In the genomic region with DNA sequence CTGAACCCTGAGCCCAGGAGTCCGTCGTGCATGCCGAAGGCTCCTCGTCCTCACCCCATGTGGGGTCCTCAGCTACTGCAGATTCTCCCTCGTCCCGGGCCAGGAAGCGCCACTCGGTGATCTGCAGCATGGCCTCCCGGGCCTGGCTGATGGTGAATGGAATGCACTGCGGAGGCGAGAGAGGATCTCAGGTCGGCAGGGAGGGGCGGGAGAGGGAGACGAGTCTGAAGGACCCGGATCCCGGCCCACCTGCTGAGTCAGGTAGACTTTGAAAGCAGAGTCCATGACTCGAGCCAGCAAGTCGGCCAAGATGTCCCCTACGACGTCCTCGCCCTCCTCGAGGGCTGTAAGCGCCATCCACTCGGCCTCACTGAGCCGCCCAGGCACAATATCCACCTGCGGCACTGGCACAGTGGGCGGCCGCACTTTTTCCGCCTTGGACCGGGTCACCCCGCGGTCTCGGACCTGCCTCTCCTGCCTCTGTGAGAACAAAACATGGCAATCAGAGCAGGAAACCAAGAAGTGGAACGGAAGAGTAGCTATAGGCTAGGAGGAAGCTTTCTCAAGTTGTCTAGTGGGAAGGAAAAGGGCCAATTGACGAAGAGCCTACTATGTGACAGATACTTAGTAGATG, we compare ENCODE assay signal across 11 cellular contexts. TPM values are rescaled to one million over a fixed set of nuclear protein-coding genes. Genes with fewer than 3 reads are reported as not detected.
DNase-seq lines count a peak whose midpoint lies in the region; FAIRE-seq and TF ChIP-seq lines count a peak whose summit lies in the region.
"Had no signal": no experiment of that assay in that cellular context is flagged by ENCODE, and none has a peak within 500 bp of the region (broad histone marks: within the 10 kb centered on the region; RNA-seq: fewer than 3 reads in every experiment).

No MANE protein-coding gene starts in this region.

- WGBS in HUES64, result 88% methylated on average over 35 of the region's 35 CpGs

- CTCF ChIA-PET in CD4-positive, alpha-beta memory T cell (lab: Charles Lee; ENCODE audit: partially characterized antibody), result interaction anchor here (0.9 to 1.1 kb wide), 2 partner anchors 25 to 116 kb away, joined by 3 to 4 read pairs; no protein-coding TSS in a partner anchor
- CTCF ChIA-PET in endothelial cell of umbilical vein (lab: Charles Lee) (interaction anchor here (1.8 kb wide), 1 partner anchor 24 kb away, joined by 5 read pairs; no protein-coding TSS in a partner anchor), RWPE1 (lab: Yijun Ruan, JAX) (no interaction called here)

- H3K79me2 ChIP-seq in endothelial cell of umbilical vein (ENCODE audit: control insufficient read depth, insufficient read depth, low read length), result no peaks in the 10 kb centered on the region
- H3K79me2 ChIP-seq in osteoblast (ENCODE audit: insufficient read depth, low read length), result no peaks in the 10 kb centered on the region

- peaks cover 9 to 26% (median 11%) of the 10 kb centered on the region in 4 donors for H3K4me1 Mint-ChIP-seq in CD4-positive, alpha-beta memory T cell

- H3K4me1 ChIP-seq in CD4-positive, alpha-beta memory T cell (ENCODE audit: insufficient read depth, low read length), result peaks cover 17% of the 10 kb centered on the region
- H3K4me1 ChIP-seq in HUES64 (ENCODE audit: insufficient read depth, low read length) (no peaks in the 10 kb centered on the region), endothelial cell of umbilical vein (ENCODE audit: control insufficient read depth, extremely low read depth, insufficient read depth, low read length) (peaks cover 6% of the 10 kb centered on the region), osteoblast (ENCODE audit: insufficient read depth, low read length) (peaks cover 15% of the 10 kb centered on the region)

- H3K36me3 ChIP-seq in CD4-positive, alpha-beta memory T cell (ENCODE audit: insufficient read depth, low read length), result no peaks in the 10 kb centered on the region
- H3K36me3 ChIP-seq in HUES64 (ENCODE audit: insufficient read depth, low read length) (no peaks in the 10 kb centered on the region), endothelial cell of umbilical vein (ENCODE audit: control insufficient read depth in 2 of 2, extremely low read depth in 1 of 2, insufficient read depth in 2 of 2, low read length in 2 of 2) (no peaks in the 10 kb centered on the region), osteoblast (ENCODE audit: insufficient read depth, low read length) (no peaks in the 10 kb centered on the region)

- no peaks in the 10 kb centered on the region for H3K9me1 ChIP-seq in endothelial cell of umbilical vein (replicated peaks; ENCODE audit: control insufficient read depth, extremely low read depth, insufficient read depth, low read length)

- no peaks in the 10 kb centered on the region for H4K20me1 ChIP-seq in endothelial cell of umbilical vein (replicated peaks; ENCODE audit: control insufficient read depth, extremely low read depth, insufficient read depth, low read length)
- no peaks in the 10 kb centered on the region for H4K20me1 ChIP-seq in osteoblast (ENCODE audit: insufficient read depth, low read length)

- H3K9me3 ChIP-seq in CD4-positive, alpha-beta memory T cell (ENCODE audit: control insufficient read depth in 1 of 2, low read length in 2 of 2), result no peaks in the 10 kb centered on the region
- H3K9me3 ChIP-seq in HUES64 (ENCODE audit: insufficient read depth, low read depth, low read length), result no peaks in the 10 kb centered on the region
- H3K9me3 ChIP-seq in endothelial cell of umbilical vein (replicated peaks; ENCODE audit: control insufficient read depth, insufficient read depth, low read length), result no peaks in the 10 kb centered on the region
- no peaks in the 10 kb centered on the region for H3K9me3 ChIP-seq in osteoblast (ENCODE audit: low read depth, low read length)

- H3K4me2 ChIP-seq in endothelial cell of umbilical vein (ENCODE audit: insufficient read depth, low read length) (peak overlapping the region; percentile 52), osteoblast (ENCODE audit: insufficient read depth, low read length) (peak overlapping the region; percentile 74)

- no peaks in the 10 kb centered on the region for H3K9me3 Mint-ChIP-seq in CD4-positive, alpha-beta memory T cell

- TF ChIP-seq POLR2A in endothelial cell of umbilical vein (IDR thresholded peaks at IDR 0.05; ENCODE audit: low read depth, low read length), result no peak

- FAIRE-seq in endothelial cell of umbilical vein (lab: Jason Lieb, UNC), result no peak
- FAIRE-seq: G401.6 had no signal

- peak overlapping the region; percentile 83 for H2AFZ ChIP-seq in endothelial cell of umbilical vein (ENCODE audit: low read depth, low read length)
- peak overlapping the region; percentile 90 for H2AFZ ChIP-seq in osteoblast (ENCODE audit: low read length)

- POLR2A ChIA-PET in CD4-positive, alpha-beta memory T cell (lab: Charles Lee; ENCODE audit: partially characterized antibody), result interaction anchor here (1.3 to 2.4 kb wide), 6 partner anchors 24 to 237 kb away, joined by 3 to 8 read pairs (median 4); a partner anchor contains a TSS
- POLR2A ChIA-PET in endothelial cell of umbilical vein (lab: Charles Lee) (no interaction called here), RWPE1 (lab: Yijun Ruan, JAX; ENCODE audit: low non-redundant PET) (no interaction called here)

- no peaks in the 10 kb centered on the region for H3K36me3 Mint-ChIP-seq in CD4-positive, alpha-beta memory T cell

- peak overlapping the region in 5 of 8 donors; percentile 52 to 71 (median 59) for H3K4me3 Mint-ChIP-seq in CD4-positive, alpha-beta memory T cell

- no peak for TF ChIP-seq CTCF in endothelial cell of umbilical vein (IDR thresholded peaks at IDR 0.05; ENCODE audit: extremely low read depth in 1 of 2, insufficient read depth in 1 of 2, low read depth in 1 of 2, low read length in 2 of 2)
- TF ChIP-seq CTCF in osteoblast (IDR thresholded peaks at IDR 0.05; ENCODE audit: extremely low read depth, low read depth, low read length), result no peak
- no peak for TF ChIP-seq CTCF in RWPE1 (conservative IDR thresholded peaks at IDR 0.05; ENCODE audit: low read depth)

- intact Hi-C loops in CD4-positive, alpha-beta memory T cell (cut with micrococcal nuclease), result no loop called here
- intact Hi-C loops in endothelial cell of umbilical vein (cut with micrococcal nuclease), result loop anchor here (1.0 kb wide), 1 partner anchor 16 kb away; no protein-coding TSS in a partner anchor

- peaks cover 3 to 13% of the 10 kb centered on the region in 2 donors for H3K27me3 Mint-ChIP-seq in CD4-positive, alpha-beta memory T cell

- H3K4me3 ChIP-seq in CD4-positive, alpha-beta memory T cell (ENCODE audit: low read length in 2 of 2), result no peak overlapping the region
- H3K4me3 ChIP-seq in HUES64 (ENCODE audit: low read length) (peak overlapping the region; percentile 35; the same call in 1 of the 2 replicates), endothelial cell of umbilical vein (replicated peaks in 1 of 3; ENCODE audit: insufficient read depth in 1 of 3, low read depth in 1 of 3, low read length in 3 of 3) (peak overlapping the region in 1 of 3 experiments; percentile 12), osteoblast (ENCODE audit: insufficient read depth, low read length) (peak overlapping the region; percentile 75)

- DNase-seq in CD4-positive, alpha-beta memory T cell, result no peak
- no peak for DNase-seq in endothelial cell of umbilical vein (ENCODE audit: low read depth, low spot score)
- peak; percentile 68 for DNase-seq in osteoblast (ENCODE audit: insufficient read length, low spot score, missing footprints)
- no peak for DNase-seq in NCI-H146 treated with DMSO at 0.1 percent for 48 hours (lab: John Stamatoyannopoulos, UW; ENCODE audit: unreplicated experiment)
- no peak for DNase-seq in NCI-H446 (lab: John Stamatoyannopoulos, UW)
- no peak for DNase-seq in RWPE1 (ENCODE audit: low spot score)
- no peak for DNase-seq in NCI-H1436 treated with DMSO at 0.1 percent for 48 hours (lab: John Stamatoyannopoulos, UW)
- DNase-seq: GOT3; stimulated activated CD4-positive, alpha-beta T cell treated with anti-CD3 and anti-CD28 coated beads, Interleukin-2, amount 100 ng/mL, for 24 hours had no signal

- dilution Hi-C loops in endothelial cell of umbilical vein (cut with MboI; ENCODE audit: extremely low pct_ligation_motif_present, low sequenced_read_pairs), result no loop called here

- no peak overlapping the region for H3K27ac ChIP-seq in CD4-positive, alpha-beta memory T cell (ENCODE audit: low read depth, low read length)
- H3K27ac ChIP-seq in HUES64 (ENCODE audit: low read depth, low read length) (no peak overlapping the region), endothelial cell of umbilical vein (ENCODE audit: insufficient read depth, low read depth, low read length) (no peak overlapping the region), osteoblast (ENCODE audit: low read depth, low read length) (no peak overlapping the region), RWPE1 (no peak overlapping the region)

- BruUV-seq in endothelial cell of umbilical vein (replicated peaks; lab: Mats Ljungman, UMichigan), result no TSS peak

- H3K27me3 ChIP-seq in CD4-positive, alpha-beta memory T cell (ENCODE audit: insufficient read depth, low read length), result no peaks in the 10 kb centered on the region
- peaks cover 11% of the 10 kb centered on the region for H3K27me3 ChIP-seq in HUES64 (ENCODE audit: insufficient read depth, low read length)
- peaks cover 33 to 42% of the 10 kb centered on the region in 2 experiments for H3K27me3 ChIP-seq in endothelial cell of umbilical vein (ENCODE audit: control insufficient read depth in 2 of 2, insufficient read depth in 2 of 2, low read length in 2 of 2)
- H3K27me3 ChIP-seq in osteoblast (ENCODE audit: insufficient read depth, low read length), result no peaks in the 10 kb centered on the region

- H3K9ac ChIP-seq in HUES64 (ENCODE audit: low read depth, low read length) (no peak overlapping the region), endothelial cell of umbilical vein (replicated peaks; ENCODE audit: extremely low read depth, insufficient read depth, low read length) (no peak overlapping the region)

- peak overlapping the region in 3 of 7 donors; percentile 29 to 79 (median 71) for H3K27ac Mint-ChIP-seq in CD4-positive, alpha-beta memory T cell

RNA-seq across cellular contexts. Expression of a gene that starts 5.5 kb away (rescaled TPM):
- 1 to 10 TPM; 5.3 to 7.5 TPM for total RNA-seq in CD4-positive, alpha-beta memory T cell
- polyA plus RNA-seq in CD4-positive, alpha-beta memory T cell, result 1 to 10 TPM; 1.5 to 1.6 TPM
- polyA plus RNA-seq in HUES64 (2013, experiment 1 of 2), result 1.2 TPM
- 3.1 TPM for polyA plus RNA-seq in HUES64 (2013, experiment 2 of 2)
- total RNA-seq in endothelial cell of umbilical vein (0.51 and 0.71 TPM in 2 replicates), osteoblast (0.72 and 1.5 TPM in 2 replicates)
- polyA plus RNA-seq in endothelial cell of umbilical vein, result 0.16 and 0.17 TPM in 2 replicates
- polyA plus RNA-seq in endothelial cell of umbilical vein (2011; cell fraction: cytosol; rRNA removed), result 0.07 and 0.13 TPM in 2 replicates
- 0.17 TPM in 1 of 2 replicates, not detected in the other for polyA plus RNA-seq in endothelial cell of umbilical vein (2011; cell fraction: nucleus; rRNA removed)
- 0.12 and 0.40 TPM in 2 replicates for polyA plus RNA-seq in endothelial cell of umbilical vein (2012)
- not detected in 2 replicates for polyA minus RNA-seq in endothelial cell of umbilical vein
- 1.0 TPM for polyA minus RNA-seq in endothelial cell of umbilical vein (2011; cell fraction: cytosol; rRNA and poly(A)+ RNA removed)
- polyA minus RNA-seq in endothelial cell of umbilical vein (2011; cell fraction: nucleus; rRNA and poly(A)+ RNA removed), result not detected in 2 replicates

RNA-seq across cellular contexts. Expression of a gene that starts 5.7 kb away (rescaled TPM):
- 10 to 100 TPM; 36.3 to 41.0 TPM for total RNA-seq in CD4-positive, alpha-beta memory T cell
- polyA plus RNA-seq in CD4-positive, alpha-beta memory T cell, result 100 to 1,000 TPM in 1 of 2 donors, 10 to 100 TPM in 1; 56.1 to 107 TPM
- polyA plus RNA-seq in HUES64 (2013, experiment 1 of 2), result 28.4 TPM
- 43.8 TPM for polyA plus RNA-seq in HUES64 (2013, experiment 2 of 2)
- 21.7 and 24.9 TPM in 2 replicates for total RNA-seq in endothelial cell of umbilical vein
- 46.3 and 53.0 TPM in 2 replicates for polyA plus RNA-seq in endothelial cell of umbilical vein
- 32.1 and 36.6 TPM in 2 replicates for polyA plus RNA-seq in endothelial cell of umbilical vein (2011; cell fraction: cytosol; rRNA removed)
- polyA plus RNA-seq in endothelial cell of umbilical vein (2011; cell fraction: nucleus; rRNA removed), result 25.6 and 29.4 TPM in 2 replicates
- 18.2 and 22.5 TPM in 2 replicates for polyA plus RNA-seq in endothelial cell of umbilical vein (2012)
- 32.4 and 35.7 TPM in 2 replicates for polyA minus RNA-seq in endothelial cell of umbilical vein
- 58.5 TPM for polyA minus RNA-seq in endothelial cell of umbilical vein (2011; cell fraction: cytosol; rRNA and poly(A)+ RNA removed)
- 5.0 and 5.5 TPM in 2 replicates for polyA minus RNA-seq in endothelial cell of umbilical vein (2011; cell fraction: nucleus; rRNA and poly(A)+ RNA removed)
- total RNA-seq in osteoblast, result 21.2 and 23.9 TPM in 2 replicates

RNA-seq across cellular contexts. Expression of a gene that starts 25.9 kb away (rescaled TPM):
- not detected for total RNA-seq in CD4-positive, alpha-beta memory T cell
- under 1 TPM in 1 of 2 donors, not detected in 1; 0.14 TPM for polyA plus RNA-seq in CD4-positive, alpha-beta memory T cell
- 31.1 TPM for polyA plus RNA-seq in HUES64 (2013, experiment 1 of 2)
- 32.5 TPM for polyA plus RNA-seq in HUES64 (2013, experiment 2 of 2)
- total RNA-seq in endothelial cell of umbilical vein (19.8 and 20.0 TPM in 2 replicates), osteoblast (14.1 and 16.2 TPM in 2 replicates)
- 20.7 and 27.5 TPM in 2 replicates for polyA plus RNA-seq in endothelial cell of umbilical vein
- 11.3 and 13.3 TPM in 2 replicates for polyA plus RNA-seq in endothelial cell of umbilical vein (2011; cell fraction: cytosol; rRNA removed)
- 51.6 and 64.1 TPM in 2 replicates for polyA plus RNA-seq in endothelial cell of umbilical vein (2011; cell fraction: nucleus; rRNA removed)
- polyA plus RNA-seq in endothelial cell of umbilical vein (2012), result 7.1 and 11.5 TPM in 2 replicates
- polyA minus RNA-seq in endothelial cell of umbilical vein, result 28.3 and 29.1 TPM in 2 replicates
- polyA minus RNA-seq in endothelial cell of umbilical vein (2011; cell fraction: cytosol; rRNA and poly(A)+ RNA removed), result 4.0 TPM
- polyA minus RNA-seq in endothelial cell of umbilical vein (2011; cell fraction: nucleus; rRNA and poly(A)+ RNA removed), result 14.6 and 21.6 TPM in 2 replicates

RNA-seq across cellular contexts. Expression of a gene that starts 35.8 kb away (rescaled TPM):
- total RNA-seq in CD4-positive, alpha-beta memory T cell, result 100 to 1,000 TPM; 105 to 115 TPM
- 10 to 100 TPM; 24.4 to 78.0 TPM for polyA plus RNA-seq in CD4-positive, alpha-beta memory T cell
- polyA plus RNA-seq in HUES64 (2013, experiment 1 of 2), result 113 TPM
- 117 TPM for polyA plus RNA-seq in HUES64 (2013, experiment 2 of 2)
- 165 and 170 TPM in 2 replicates for total RNA-seq in endothelial cell of umbilical vein
- polyA plus RNA-seq in endothelial cell of umbilical vein, result 120 and 130 TPM in 2 replicates
- polyA plus RNA-seq in endothelial cell of umbilical vein (2011; cell fraction: cytosol; rRNA removed), result 110 and 121 TPM in 2 replicates
- 166 and 178 TPM in 2 replicates for polyA plus RNA-seq in endothelial cell of umbilical vein (2011; cell fraction: nucleus; rRNA removed)
- polyA plus RNA-seq in endothelial cell of umbilical vein (2012), result 149 and 151 TPM in 2 replicates
- polyA minus RNA-seq in endothelial cell of umbilical vein, result 220 and 227 TPM in 2 replicates
- 83.8 TPM for polyA minus RNA-seq in endothelial cell of umbilical vein (2011; cell fraction: cytosol; rRNA and poly(A)+ RNA removed)
- polyA minus RNA-seq in endothelial cell of umbilical vein (2011; cell fraction: nucleus; rRNA and poly(A)+ RNA removed), result 58.7 and 74.9 TPM in 2 replicates
- total RNA-seq in osteoblast, result 135 and 177 TPM in 2 replicates

RNA-seq across cellular contexts. Expression of a gene that starts 39.0 kb away (rescaled TPM):
- total RNA-seq in CD4-positive, alpha-beta memory T cell, result 10 to 100 TPM; 76.4 to 82.8 TPM
- polyA plus RNA-seq in CD4-positive, alpha-beta memory T cell, result 1 to 10 TPM; 4.6 to 7.7 TPM
- 8.2 TPM for polyA plus RNA-seq in HUES64 (2013, experiment 1 of 2)
- polyA plus RNA-seq in HUES64 (2013, experiment 2 of 2), result 9.1 TPM
- total RNA-seq in endothelial cell of umbilical vein (24.2 and 28.1 TPM in 2 replicates), osteoblast (11.8 and 15.9 TPM in 2 replicates)
- 14.1 and 15.1 TPM in 2 replicates for polyA plus RNA-seq in endothelial cell of umbilical vein
- 11.3 and 12.3 TPM in 2 replicates for polyA plus RNA-seq in endothelial cell of umbilical vein (2011; cell fraction: cytosol; rRNA removed)
- 81.4 and 115 TPM in 2 replicates for polyA plus RNA-seq in endothelial cell of umbilical vein (2011; cell fraction: nucleus; rRNA removed)
- polyA plus RNA-seq in endothelial cell of umbilical vein (2012), result 22.6 and 30.5 TPM in 2 replicates
- 4.9 and 9.0 TPM in 2 replicates for polyA minus RNA-seq in endothelial cell of umbilical vein
- 4.9 TPM for polyA minus RNA-seq in endothelial cell of umbilical vein (2011; cell fraction: cytosol; rRNA and poly(A)+ RNA removed)
- 9.3 and 15.2 TPM in 2 replicates for polyA minus RNA-seq in endothelial cell of umbilical vein (2011; cell fraction: nucleus; rRNA and poly(A)+ RNA removed)

Comparison
In these comparisons a context has a peak if more than half of its experiments do, and no peak if none do; other contexts are left out.
1. H3K4me3 ChIP-seq: peak in HUES64 (single experiment) and osteoblast (single experiment); none in CD4-positive, alpha-beta memory T cell (0 of 2).
2. RNA of a gene that starts 25.9 kb away (total RNA-seq): 19.8 to 20.0 TPM in endothelial cell of umbilical vein and 14.1 to 16.2 TPM in osteoblast; not detected in CD4-positive, alpha-beta memory T cell; every median in the first group is over 10 times any median in the second.